ENCODE assay signal across 22 cellular contexts in genomic region chr14:102854397-102854703, GRCh38.
"Had no signal": no experiment of that assay in that cellular context is flagged by ENCODE, and none has a peak within 500 bp of the region (broad histone marks: within the 10 kb centered on the region; RNA-seq: fewer than 3 reads in every experiment).

No MANE protein-coding gene starts in this region.

- H3K9me3 Mint-ChIP-seq: activated naive CD4-positive, alpha-beta T cell treated with anti-CD3 and anti-CD28 coated beads, Interleukin-2, amount 50 U/mL, for 24 hours; natural killer cell; stimulated activated memory B cell treated with anti-CD40 and anti-IgM and Interleukin-4, amounts not matched to agents 10 μg/mL and 1 μg/mL and 100 μg/mL, for 72 hours; T-helper 1 cell treated with Interleukin-12 subunit alpha and Interleukin-12 subunit beta and Interleukin-4 antibody, amounts not matched to agents 30 μg/mL and 1 μg/mL, for 36 hours had no signal

- H3K4me3 Mint-ChIP-seq: activated naive CD4-positive, alpha-beta T cell treated with anti-CD3 and anti-CD28 coated beads, Interleukin-2, amount 50 U/mL, for 24 hours; activated naive CD8-positive, alpha-beta T cell treated with anti-CD3 and anti-CD28 coated beads, Interleukin-2, amount 50 U/mL, for 24 hours; natural killer cell; neural progenitor cell; stimulated activated memory B cell treated with anti-CD40 and anti-IgM and Interleukin-4, amounts not matched to agents 10 μg/mL and 1 μg/mL and 100 μg/mL, for 72 hours; T-helper 1 cell treated with Interleukin-12 subunit alpha and Interleukin-12 subunit beta and Interleukin-4 antibody, amounts not matched to agents 30 μg/mL and 1 μg/mL, for 36 hours had no signal

- H3K27ac Mint-ChIP-seq: activated naive CD8-positive, alpha-beta T cell treated with anti-CD3 and anti-CD28 coated beads, Interleukin-2, amount 50 U/mL, for 24 hours; activated T-helper 2 cell treated with anti-CD3 and anti-CD28 coated beads, Interferon-gamma antibody, Interleukin-2, Interleukin-4, amounts not matched to agents 10 μg/mL and 5 μg/mL and 100 μg/mL, durations not matched to agents 14 hours and 24 hours and 36 hours; natural killer cell; neural progenitor cell; stimulated activated memory B cell treated with anti-CD40 and anti-IgM and Interleukin-4, amounts not matched to agents 10 μg/mL and 1 μg/mL and 100 μg/mL, for 72 hours; T-helper 1 cell treated with Interleukin-12 subunit alpha and Interleukin-12 subunit beta and Interleukin-4 antibody, amounts not matched to agents 30 μg/mL and 1 μg/mL, for 36 hours had no signal

- DNase-seq: activated CD4-positive, alpha-beta T cell treated with anti-CD3 and anti-CD28 coated beads, Interleukin-2, amount 50 U/mL, for 1 hour; activated naive CD8-positive, alpha-beta T cell treated with anti-CD3 and anti-CD28 coated beads, Interleukin-2, amount 50 U/mL, for 24 hours; amygdala; caudate nucleus; cortex of kidney; left ventricle myocardium inferior; mesendoderm; natural killer cell; occipital lobe; psoas muscle; stimulated activated CD4-positive, alpha-beta T cell treated with anti-CD3 and anti-CD28 coated beads, Interleukin-1b, Interleukin-23, amount 100 ng/mL, for 48 hours; stimulated activated CD4-positive, alpha-beta T cell treated with anti-CD3 and anti-CD28 coated beads, Interleukin-4, amount 100 ng/mL, for 4 hours; stimulated activated CD8-positive, alpha-beta memory T cell treated with anti-CD3 and anti-CD28 coated beads, Interleukin-4, amount 100 ng/mL, for 48 hours; T-helper 9 cell; tibial artery; upper lobe of right lung had no signal

- H3K27me3 Mint-ChIP-seq: activated naive CD4-positive, alpha-beta T cell treated with anti-CD3 and anti-CD28 coated beads, Interleukin-2, amount 50 U/mL, for 24 hours; activated naive CD8-positive, alpha-beta T cell treated with anti-CD3 and anti-CD28 coated beads, Interleukin-2, amount 50 U/mL, for 24 hours; stimulated activated memory B cell treated with anti-CD40 and anti-IgM and Interleukin-4, amounts not matched to agents 10 μg/mL and 1 μg/mL and 100 μg/mL, for 72 hours had no signal

- H3K36me3 Mint-ChIP-seq: natural killer cell had no signal

- ATAC-seq: activated naive CD8-positive, alpha-beta T cell treated with anti-CD3 and anti-CD28 coated beads, Interleukin-2, amount 50 U/mL, for 24 hours; gastroesophageal sphincter; stimulated activated memory B cell treated with anti-CD40 and anti-IgM and Interleukin-4, amounts not matched to agents 10 μg/mL and 1 μg/mL and 100 μg/mL, for 72 hours; upper lobe of right lung had no signal
